In genomic region chr1:157639800-157640199, GRCh38 we compare ENCODE assay signal across 2 cellular contexts.
TF ChIP-seq lines count a peak whose summit lies in the region.

No MANE protein-coding gene starts in this region.

TF ChIP-seq in H1, 55 proteins besides CTCF, POLR2A, EP300 and RAD21:
- TF ChIP-seq BRCA1 (IDR thresholded peaks at IDR 0.05; ENCODE audit: low read depth, low read length) = no peak
- no peak for TF ChIP-seq USF2 (IDR thresholded peaks at IDR 0.05; ENCODE audit: low read length)
- TF ChIP-seq GTF2F1 (IDR thresholded peaks at IDR 0.05; ENCODE audit: borderline replicate concordance, low read depth, low read length) = no peak
- TF ChIP-seq SIRT6 (IDR thresholded peaks at IDR 0.05; ENCODE audit: low read length) = no peak
- TF ChIP-seq CBX8 (IDR thresholded peaks at IDR 0.05; ENCODE audit: borderline replicate concordance, low read depth, low read length) = no peak
- TF ChIP-seq TEAD4 (IDR thresholded peaks at IDR 0.05; ENCODE audit: low read depth, low read length) = no peak
- no peak for TF ChIP-seq SRF (IDR thresholded peaks at IDR 0.05; ENCODE audit: low read depth, low read length)

TF ChIP-seq in GM12891, 5 proteins besides CTCF, POLR2A, EP300 and RAD21:
- TF ChIP-seq PAX5 (IDR thresholded peaks at IDR 0.05; ENCODE audit: insufficient read depth, low read length, severe bottlenecking) (no peak), TAF1 (IDR thresholded peaks at IDR 0.05; ENCODE audit: low read depth, low read length) (no peak), POU2F2 (IDR thresholded peaks at IDR 0.05; ENCODE audit: low read depth, low read length) (no peak), SPI1 (IDR thresholded peaks at IDR 0.05; ENCODE audit: low read depth, low read length) (no peak), POLR2AphosphoS5 (IDR thresholded peaks at IDR 0.05; ENCODE audit: low read depth, low read length) (no peak)
